In genomic region chr12:79645235-79645630, GRCh38 we compare ENCODE assay signal across 10 cellular contexts. TPM values are rescaled to one million over a fixed set of nuclear protein-coding genes. Genes with fewer than 3 reads are reported as not detected.
DNase-seq lines count a peak whose midpoint lies in the region; ATAC-seq lines count a peak whose summit lies in the region.
"Had no signal": no experiment of that assay in that cellular context is flagged by ENCODE, and none has a peak within 500 bp of the region (broad histone marks: within the 10 kb centered on the region; RNA-seq: fewer than 3 reads in every experiment).

No MANE protein-coding gene starts in this region.

- no peaks in the 10 kb centered on the region for H3K36me3 Mint-ChIP-seq in activated T-cell treated with anti-CD3 and anti-CD28 coated beads, Interleukin-2, amount 50 U/mL, for 4 hours (ENCODE audit: insufficient read depth)

- no peaks in the 10 kb centered on the region for H3K4me1 Mint-ChIP-seq in activated T-cell treated with anti-CD3 and anti-CD28 coated beads, Interleukin-2, amount 50 U/mL, for 4 hours (ENCODE audit: low read depth)

- ATAC-seq in GM18498 (IDR thresholded peaks at IDR 0.05; ENCODE audit: unreplicated experiment) (peak; percentile 99), GM19452 (IDR thresholded peaks at IDR 0.05; ENCODE audit: unreplicated experiment) (peak; percentile 100), HG02870 (IDR thresholded peaks at IDR 0.05; ENCODE audit: unreplicated experiment) (peak; percentile 67), HG03521 (IDR thresholded peaks at IDR 0.05; ENCODE audit: unreplicated experiment) (peak; percentile 95)
- ATAC-seq in activated T-cell treated with anti-CD3 and anti-CD28 coated beads, Interleukin-2, amount 50 U/mL, for 4 hours: no peak
- ATAC-seq: Panc1 had no signal

- H3K4me3 Mint-ChIP-seq in activated T-cell treated with anti-CD3 and anti-CD28 coated beads, Interleukin-2, amount 50 U/mL, for 4 hours: no peak overlapping the region

- no peaks in the 10 kb centered on the region for H3K9me3 Mint-ChIP-seq in activated T-cell treated with anti-CD3 and anti-CD28 coated beads, Interleukin-2, amount 50 U/mL, for 4 hours

- DNase-seq in activated T-cell treated with anti-CD3 and anti-CD28 coated beads, Interleukin-2, amount 50 U/mL, for 4 hours: no peak
- DNase-seq in islet precursor cell: no peak
- DNase-seq in C1 segment of cervical spinal cord (lab: John Stamatoyannopoulos, UW): no peak
- no peak for DNase-seq in DMS153 (lab: John Stamatoyannopoulos, UW)
- DNase-seq: NCI-H146 had no signal

- H3K27me3 Mint-ChIP-seq in activated T-cell treated with anti-CD3 and anti-CD28 coated beads, Interleukin-2, amount 50 U/mL, for 4 hours (ENCODE audit: low read depth): peaks cover 1% of the 10 kb centered on the region

RNA-seq across cellular contexts. Expression of gene PAWR, which starts 45.5 kb away (rescaled TPM):
- total RNA-seq in activated T-cell treated with anti-CD3 and anti-CD28 coated beads, Interleukin-2, amount 50 U/mL, for 4 hours: 1 to 10 TPM; 1.5 to 7.3 (median 7.3) TPM

Comparison
In these comparisons a context has a peak if more than half of its experiments do, and no peak if none do; other contexts are left out.
1. ATAC-seq: peak in GM18498 (single experiment), GM19452 (single experiment), HG02870 (single experiment) and HG03521 (single experiment); none in activated T-cell treated with anti-CD3 and anti-CD28 coated beads, Interleukin-2, amount 50 U/mL, for 4 hours (0 of 2).